Comparison of ENCODE assay signal across 9 cellular contexts in the genomic region with DNA sequence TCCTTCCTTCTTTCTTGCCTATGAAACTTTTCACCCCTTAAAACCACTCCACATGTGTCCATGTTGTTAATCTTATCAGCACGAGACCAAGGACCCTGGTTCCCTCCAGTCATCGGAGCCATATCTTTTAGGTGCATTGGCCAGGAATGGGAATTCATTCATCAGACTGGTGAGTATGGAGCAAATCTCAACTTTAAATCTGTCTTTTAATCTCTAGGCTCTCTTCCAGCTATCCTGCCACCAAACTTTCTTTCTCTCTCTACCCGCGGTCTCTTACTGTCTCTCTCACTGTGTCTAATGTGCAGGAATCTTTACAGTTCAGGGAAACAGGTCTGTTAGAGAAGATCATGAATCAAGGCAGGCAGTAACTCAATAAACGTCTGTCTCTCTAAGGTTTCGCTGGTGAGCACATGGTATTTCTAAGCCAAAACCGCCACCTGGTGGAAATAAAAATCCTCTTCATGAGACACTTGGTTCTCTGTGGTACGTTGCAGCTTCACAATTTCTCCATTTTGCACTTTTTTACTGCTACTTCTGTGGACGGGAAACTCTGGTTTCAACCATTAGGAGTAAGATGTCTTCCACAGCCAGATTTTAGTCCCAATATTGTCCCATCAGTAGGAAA. TPM values are rescaled to one million over a fixed set of nuclear protein-coding genes. Genes with fewer than 3 reads are reported as not detected.
DNase-seq lines count a peak whose midpoint lies in the region; ATAC-seq and TF ChIP-seq lines count a peak whose summit lies in the region.
"Had no signal": no experiment of that assay in that cellular context is flagged by ENCODE, and none has a peak within 500 bp of the region (broad histone marks: within the 10 kb centered on the region; RNA-seq: fewer than 3 reads in every experiment).

No MANE protein-coding gene starts in this region.

- H3K36me3 ChIP-seq in DOHH2 (ENCODE audit: control insufficient read depth, low read length) (no peaks in the 10 kb centered on the region), hepatocyte (replicated peaks; ENCODE audit: insufficient read depth, low read depth) (no peaks in the 10 kb centered on the region)

- WGBS in hepatocyte (ENCODE audit: low lambda C conversion rate, missing lambda C conversion rate): 15% methylated on average over 9 of the region's 9 CpGs
- WGBS in lower leg skin, 2 donors: 14 to 17% methylated on average over 9 of the region's 9 CpGs

- H4K20me1 ChIP-seq in DOHH2 (ENCODE audit: control insufficient read depth, insufficient read depth, low read depth, low read length) (no peaks in the 10 kb centered on the region), hepatocyte (ENCODE audit: insufficient read depth, poor library complexity, severe bottlenecking) (no peaks in the 10 kb centered on the region)

- H3K9me3 ChIP-seq in DOHH2 (ENCODE audit: control insufficient read depth, insufficient read depth, low read length) (no peaks in the 10 kb centered on the region), hepatocyte (ENCODE audit: low read depth) (no peaks in the 10 kb centered on the region)

- H3K36me3 Mint-ChIP-seq in activated naive CD8-positive, alpha-beta T cell treated with anti-CD3 and anti-CD28 coated beads, Interleukin-2, amount 50 U/mL, for 24 hours (ENCODE audit: low read depth): no peaks in the 10 kb centered on the region
- H3K36me3 Mint-ChIP-seq: activated naive CD8-positive, alpha-beta T cell had no signal

- peaks cover 13% of the 10 kb centered on the region for H3K4me1 Mint-ChIP-seq in activated naive CD8-positive, alpha-beta T cell treated with anti-CD3 and anti-CD28 coated beads, Interleukin-2, amount 50 U/mL, for 24 hours

- TF ChIP-seq POLR2A in lower leg skin (IDR thresholded peaks at IDR 0.05): no peak

- H3F3A ChIP-seq in DOHH2 (ENCODE audit: control insufficient read depth, insufficient read depth): no peaks in the 10 kb centered on the region

- H3K27me3 Mint-ChIP-seq in activated naive CD8-positive, alpha-beta T cell treated with anti-CD3 and anti-CD28 coated beads, Interleukin-2, amount 50 U/mL, for 24 hours: peaks cover 12% of the 10 kb centered on the region

- intact Hi-C loops in lower leg skin (cut with DNase I; ENCODE audit: low total_unique reads): no loop called here

- peaks cover 47% of the 10 kb centered on the region for H3K27me3 ChIP-seq in DOHH2 (ENCODE audit: control insufficient read depth, low read length)
- peaks cover 11% of the 10 kb centered on the region for H3K27me3 ChIP-seq in hepatocyte

- peak; percentile 61 for TF ChIP-seq CTCF in DOHH2 (IDR thresholded peaks at IDR 0.05; ENCODE audit: low read depth, low read length, poor library complexity, severe bottlenecking)
- peak; percentile 62 for TF ChIP-seq CTCF in hepatocyte (IDR thresholded peaks at IDR 0.05; ENCODE audit: poor library complexity)
- TF ChIP-seq CTCF in lower leg skin (IDR thresholded peaks at IDR 0.05): no peak

- H3K9me3 Mint-ChIP-seq in activated naive CD8-positive, alpha-beta T cell treated with anti-CD3 and anti-CD28 coated beads, Interleukin-2, amount 50 U/mL, for 24 hours: no peaks in the 10 kb centered on the region

- peak; percentile 79 for DNase-seq in KBM-7
- peak; percentile 56 for DNase-seq in OCI-M2 (lab: John Stamatoyannopoulos, UW; ENCODE audit: unreplicated experiment)
- peak; percentile 30 for DNase-seq in activated naive CD8-positive, alpha-beta T cell treated with anti-CD3 and anti-CD28 coated beads, Interleukin-2, amount 50 U/mL, for 24 hours
- peak; percentile 70 for DNase-seq in hepatocyte (ENCODE audit: low spot score)
- peak; percentile 41 for DNase-seq in stimulated activated CD4-positive, alpha-beta T cell treated with anti-CD3 and anti-CD28 coated beads, Interleukin-2, amount 100 ng/mL, for 4 hours (ENCODE audit: low read depth)
- no peak for DNase-seq in lower leg skin (ENCODE audit: low spot score in 2 of 2)

- H3K4me1 ChIP-seq in DOHH2 (ENCODE audit: control insufficient read depth, low read length): no peaks in the 10 kb centered on the region
- H3K4me1 ChIP-seq in hepatocyte (ENCODE audit: insufficient read depth): no peaks in the 10 kb centered on the region

- H3K4me3 ChIP-seq in DOHH2 (ENCODE audit: low read length): no peak overlapping the region
- H3K4me3 ChIP-seq in hepatocyte: no peak overlapping the region
- H3K4me3 ChIP-seq in lower leg skin (ENCODE audit: low read depth, poor library complexity, severe bottlenecking): no peak overlapping the region

- no peak overlapping the region for H3K27ac Mint-ChIP-seq in activated naive CD8-positive, alpha-beta T cell treated with anti-CD3 and anti-CD28 coated beads, Interleukin-2, amount 50 U/mL, for 24 hours
- H3K27ac Mint-ChIP-seq: activated naive CD8-positive, alpha-beta T cell had no signal

- H2AFZ ChIP-seq in hepatocyte: no peak overlapping the region

- no peaks in the 10 kb centered on the region for H3K9me2 ChIP-seq in DOHH2 (replicated peaks; ENCODE audit: control insufficient read depth, low read length)
- no peaks in the 10 kb centered on the region for H3K9me2 ChIP-seq in hepatocyte (replicated peaks; ENCODE audit: insufficient read depth)

- H3K27ac ChIP-seq in DOHH2 (ENCODE audit: low read depth, low read length) (no peak overlapping the region), hepatocyte (no peak overlapping the region)

- H3K4me2 ChIP-seq in DOHH2 (ENCODE audit: low read length) (no peak overlapping the region), hepatocyte (no peak overlapping the region)

- H3K79me2 ChIP-seq in DOHH2 (ENCODE audit: control insufficient read depth, low read length): no peaks in the 10 kb centered on the region
- no peaks in the 10 kb centered on the region for H3K79me2 ChIP-seq in hepatocyte

- ATAC-seq in activated naive CD8-positive, alpha-beta T cell treated with anti-CD3 and anti-CD28 coated beads, Interleukin-2, amount 50 U/mL, for 24 hours: no peak
- no peak for ATAC-seq in HG03469 (IDR thresholded peaks at IDR 0.05; ENCODE audit: unreplicated experiment)

- in situ Hi-C loops in KBM-7 (cut with MboI; ENCODE audit: low pct_unique_long_range_greater_than_20kb, low sequenced_read_pairs): loop anchor here (25.0 kb wide), 1 partner anchor 110 kb away; no protein-coding TSS in a partner anchor

- H3K4me3 Mint-ChIP-seq in activated naive CD8-positive, alpha-beta T cell treated with anti-CD3 and anti-CD28 coated beads, Interleukin-2, amount 50 U/mL, for 24 hours: no peak overlapping the region
- H3K4me3 Mint-ChIP-seq: activated naive CD8-positive, alpha-beta T cell had no signal

RNA-seq across cellular contexts. Expression of gene LGALS16, which starts 16.1 kb away (rescaled TPM):
- total RNA-seq in hepatocyte (not detected in 2 replicates), lower leg skin (not detected)
- polyA plus RNA-seq in hepatocyte: not detected in 2 replicates

RNA-seq across cellular contexts. Expression of gene LGALS14, which starts 32.4 kb away (rescaled TPM):
- 0.88 and 1.2 TPM in 2 replicates for total RNA-seq in hepatocyte
- 1.3 TPM in 1 of 2 replicates, not detected in the other for polyA plus RNA-seq in hepatocyte
- not detected for total RNA-seq in lower leg skin

Comparison
In these comparisons a context has a peak if more than half of its experiments do, and no peak if none do; other contexts are left out.
1. CTCF ChIP-seq: peak in DOHH2 (single experiment) and hepatocyte (single experiment); none in lower leg skin (0 of 3).
2. DNase-seq: peak in KBM-7 (single experiment), OCI-M2 (single experiment), activated naive CD8-positive, alpha-beta T cell treated with anti-CD3 and anti-CD28 coated beads, Interleukin-2, amount 50 U/mL, for 24 hours (single experiment), hepatocyte (single experiment) and stimulated activated CD4-positive, alpha-beta T cell treated with anti-CD3 and anti-CD28 coated beads, Interleukin-2, amount 100 ng/mL, for 4 hours (single experiment); none in lower leg skin (0 of 2).